In the genomic region with DNA sequence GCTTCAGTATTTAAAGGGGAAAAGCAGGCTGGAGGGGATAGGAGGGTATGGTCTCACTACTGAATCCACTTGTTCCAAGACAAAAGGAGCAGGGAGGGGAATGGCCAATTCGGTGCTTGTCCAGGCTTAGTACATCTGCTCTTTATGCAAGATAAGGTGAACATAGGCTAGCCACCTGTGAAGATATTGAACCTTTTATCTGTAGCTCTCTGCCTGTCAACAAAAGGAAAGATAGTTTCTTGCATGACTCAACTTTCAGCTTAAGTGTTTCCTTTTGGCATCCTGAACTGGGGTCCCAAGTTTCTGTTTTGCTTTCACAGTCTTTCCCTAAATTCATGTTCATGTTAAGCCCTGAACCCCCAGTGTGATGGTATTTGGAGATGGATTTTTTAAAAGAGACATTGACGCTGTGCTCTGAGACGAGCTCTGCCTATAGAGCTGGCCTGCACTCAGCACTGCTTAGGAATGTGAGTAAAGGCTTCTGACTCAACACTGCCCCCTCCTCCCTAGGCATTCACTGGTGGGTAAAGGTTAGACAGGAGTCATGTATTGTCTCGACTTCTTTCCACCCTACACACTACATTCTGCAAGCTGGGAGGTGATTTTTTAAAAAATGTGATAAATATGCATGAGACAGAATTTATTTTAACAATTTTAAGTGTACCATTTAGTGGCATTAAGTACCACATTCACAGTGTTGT, we compare ENCODE assay signal across 8 cellular contexts. TPM values are rescaled to one million over a fixed set of nuclear protein-coding genes. Genes with fewer than 3 reads are reported as not detected.
A peak's percentile ranks its signal among the peaks of the same experiment; 100 is the strongest.
DNase-seq lines count a peak whose midpoint lies in the region; ATAC-seq, FAIRE-seq and TF ChIP-seq lines count a peak whose summit lies in the region.

No MANE protein-coding gene starts in this region.

- H3K27ac ChIP-seq in small intestine (ENCODE audit: low read depth in 1 of 2, low read length in 1 of 2): no peak overlapping the region

- ATAC-seq in esophagus mucosa: peak; percentile 43
- no peak for ATAC-seq in HG03442 (IDR thresholded peaks at IDR 0.05; ENCODE audit: unreplicated experiment)

- no peaks in the 10 kb centered on the region for H3K9me3 ChIP-seq in small intestine (ENCODE audit: control insufficient read depth, low read depth)

- peaks cover 0 to 4% of the 10 kb centered on the region in 2 donors for H3K4me1 ChIP-seq in small intestine (ENCODE audit: control insufficient read depth in 2 of 2, insufficient read depth in 1 of 2, low read depth in 1 of 2, low read length in 1 of 2)

- DNase-seq in activated CD4-positive, alpha-beta T cell treated with anti-CD3 and anti-CD28 coated beads for 48 hours: peak; percentile 17
- DNase-seq in activated CD4-positive, alpha-beta T cell treated with anti-CD3 and anti-CD28 coated beads, Interleukin-2, amount 50 U/mL, for 4 hours: no peak
- DNase-seq in NB4 (ENCODE audit: low read depth) (peak; percentile 11), small intestine (peak; percentile 46), ureter (ENCODE audit: low spot score) (no peak), NCI-H1417 (lab: John Stamatoyannopoulos, UW) (no peak)

- WGBS in small intestine, 3 donors: 8 to 29% (median 11%) methylated on average over 4 of the region's 4 CpGs

- no peaks in the 10 kb centered on the region for H3K36me3 ChIP-seq in small intestine (ENCODE audit: control insufficient read depth in 2 of 2, insufficient read depth in 2 of 2, low read length in 2 of 2)

- TF ChIP-seq CTCF in NB4 (IDR thresholded peaks at IDR 0.05; ENCODE audit: low read depth, low read length): no peak

- FAIRE-seq in small intestine (lab: Jason Lieb, UNC): no peak

- H3K4me3 ChIP-seq in NB4 (ENCODE audit: low read depth, low read length) (no peak overlapping the region), small intestine (ENCODE audit: low read depth in 1 of 2, low read length in 2 of 2) (no peak overlapping the region)

- no peaks in the 10 kb centered on the region for H3K27me3 ChIP-seq in small intestine (ENCODE audit: control insufficient read depth in 2 of 2, insufficient read depth in 2 of 2, low read length in 2 of 2)

- TF ChIP-seq POLR2A in NB4 (IDR thresholded peaks at IDR 0.05; ENCODE audit: extremely low read depth, insufficient read length): no peak

RNA-seq across cellular contexts. Expression of a gene that starts 28.2 kb away (rescaled TPM):
- total RNA-seq in esophagus mucosa: 1.6 TPM
- polyA plus RNA-seq in small intestine: 10 to 100 TPM in 1 of 3 donors, 1 to 10 TPM in 2; 6.8 to 11.4 (median 7.6) TPM
- 40.5 TPM for total RNA-seq in ureter

RNA-seq across cellular contexts. Expression of a gene that starts 58.6 kb away (rescaled TPM):
- total RNA-seq in esophagus mucosa (3.8 TPM), ureter (47.3 TPM)
- 10 to 100 TPM; 19.5 to 28.6 (median 23.0) TPM for polyA plus RNA-seq in small intestine

Comparison
In these comparisons a context has a peak if more than half of its experiments do, and no peak if none do; other contexts are left out.
1. DNase-seq: peak in activated CD4-positive, alpha-beta T cell treated with anti-CD3 and anti-CD28 coated beads for 48 hours (single experiment), NB4 (single experiment) and small intestine (single experiment); none in activated CD4-positive, alpha-beta T cell treated with anti-CD3 and anti-CD28 coated beads, Interleukin-2, amount 50 U/mL, for 4 hours (0 of 2), ureter (single experiment) and NCI-H1417 (0 of 3).
2. RNA of a gene that starts 28.2 kb away (total RNA-seq): 40.5 TPM in ureter (single experiment); 1.6 TPM in esophagus mucosa (single experiment); every median in the first group is over 10 times any median in the second.
3. RNA of a gene that starts 58.6 kb away (total RNA-seq): 47.3 TPM in ureter (single experiment); 3.8 TPM in esophagus mucosa (single experiment); every median in the first group is over 10 times any median in the second.